Comparison of ENCODE assay signal across 1 cellular context in the genomic region with DNA sequence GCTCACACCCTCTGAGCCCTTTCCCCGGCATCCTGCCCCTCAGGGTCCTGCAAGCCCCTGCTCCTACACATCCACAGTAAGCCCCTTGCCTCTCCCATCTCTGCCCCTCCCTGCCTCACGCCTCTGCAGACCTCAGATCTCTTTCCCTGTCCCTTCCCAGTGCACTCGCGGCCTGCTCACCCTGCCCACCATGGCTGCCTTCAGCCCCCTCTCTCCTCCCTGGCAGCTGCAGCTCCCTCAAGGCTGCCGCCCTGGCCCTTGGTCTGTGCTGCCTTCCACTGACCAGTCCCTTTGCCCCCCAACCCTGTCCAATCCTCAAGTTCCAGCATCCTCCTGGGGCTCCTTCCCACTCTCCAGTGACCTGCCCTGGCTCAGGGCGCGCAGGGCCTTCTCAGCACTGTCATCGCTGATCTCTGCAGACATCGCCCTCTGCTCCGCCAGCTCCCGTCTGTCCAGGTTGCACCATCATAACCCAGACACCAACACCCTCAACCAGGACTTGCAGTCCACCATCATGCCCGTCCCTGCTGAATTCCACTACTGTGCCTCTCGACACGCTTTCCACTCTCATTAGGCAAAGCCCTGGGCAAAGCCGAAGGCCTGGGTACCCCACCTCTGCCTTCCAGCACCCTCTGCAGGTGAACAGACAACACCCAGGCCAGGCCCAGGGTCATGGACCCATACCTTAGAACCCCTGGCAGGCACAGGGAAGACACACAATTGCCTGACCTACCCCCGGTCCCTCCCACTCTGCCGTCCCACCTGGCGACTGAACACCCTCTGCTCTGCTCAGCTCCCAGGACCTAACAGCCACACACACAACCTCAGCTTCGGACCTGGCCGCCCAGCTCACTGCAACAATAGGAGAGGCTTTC.
TF ChIP-seq lines count a peak whose summit lies in the region.

No MANE protein-coding gene starts in this region.

TF ChIP-seq in H1, 55 proteins besides CTCF, POLR2A, EP300 and RAD21:
- no peak for TF ChIP-seq CTBP2 (IDR thresholded peaks at IDR 0.05; ENCODE audit: borderline replicate concordance, insufficient read depth, insufficient read length, low read length)
- TF ChIP-seq GTF2F1 (IDR thresholded peaks at IDR 0.05; ENCODE audit: borderline replicate concordance, low read depth, low read length): no peak
- no peak for TF ChIP-seq KDM1A (IDR thresholded peaks at IDR 0.05; ENCODE audit: borderline replicate concordance, low read length)
- TF ChIP-seq KDM5A (IDR thresholded peaks at IDR 0.05; ENCODE audit: low read length): no peak
- TF ChIP-seq, protein P1, sequence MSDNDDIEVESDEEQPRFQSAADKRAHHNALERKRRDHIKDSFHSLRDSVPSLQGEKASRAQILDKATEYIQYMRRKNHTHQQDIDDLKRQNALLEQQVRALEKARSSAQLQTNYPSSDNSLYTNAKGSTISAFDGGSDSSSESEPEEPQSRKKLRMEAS (IDR thresholded peaks at IDR 0.05): no peak
- TF ChIP-seq YY1 (IDR thresholded peaks at IDR 0.05; ENCODE audit: low read depth, low read length): no peak
- no peak for TF ChIP-seq CBX8 (IDR thresholded peaks at IDR 0.05; ENCODE audit: borderline replicate concordance, low read depth, low read length)
- TF ChIP-seq TBP (IDR thresholded peaks at IDR 0.05; ENCODE audit: low read depth, low read length): no peak
- TF ChIP-seq JUND (IDR thresholded peaks at IDR 0.05; ENCODE audit: low read length): no peak
- no peak for TF ChIP-seq JUN (IDR thresholded peaks at IDR 0.05; ENCODE audit: low read depth, low read length)
- TF ChIP-seq KDM4A (IDR thresholded peaks at IDR 0.05; ENCODE audit: low read depth, low read length, severe bottlenecking): no peak
- no peak for TF ChIP-seq HDAC2 (IDR thresholded peaks at IDR 0.05; ENCODE audit: borderline replicate concordance in 1 of 2, low read depth in 2 of 2, low read length in 2 of 2)
